In genomic region chrY:7273587-7274203, GRCh38 we compare ENCODE assay signal across 8 cellular contexts.
DNase-seq lines count a peak whose midpoint lies in the region; ATAC-seq and FAIRE-seq lines count a peak whose summit lies in the region.

No MANE protein-coding gene starts in this region.

- DNase-seq in GM19239 (ENCODE audit: insufficient read length, low spot score) (peak; percentile 56), KBM-7 (peak; percentile 93), activated T-cell treated with anti-CD3 and anti-CD28 coated beads for 48 hours (ENCODE audit: low read depth) (peak; percentile 84), iPS DF 6.9 (ENCODE audit: low read depth, low spot score) (no peak), NCI-H1417 treated with DMSO at 0.1 percent for 48 hours (lab: John Stamatoyannopoulos, UW) (no peak), NCI-H1436 (lab: John Stamatoyannopoulos, UW) (no peak)
- DNase-seq in stimulated activated effector memory CD8-positive, alpha-beta T cell treated with anti-CD3 and anti-CD28 coated beads, Interleukin-12 subunit alpha, Interleukin-12 subunit beta, amount 100 ng/mL, for 72 hours (ENCODE audit: low spot score in 2 of 2), result peak; percentile 70 to 96

- H3K27ac Mint-ChIP-seq in stimulated activated effector memory CD8-positive, alpha-beta T cell treated with anti-CD3 and anti-CD28 coated beads, Interleukin-12 subunit alpha, Interleukin-12 subunit beta, amount 100 ng/mL, for 72 hours, result peak overlapping the region; percentile 88

- peak overlapping the region; percentile 86; the same call in 1 of the 2 replicates for H3K4me3 ChIP-seq in iPS DF 6.9 (ENCODE audit: low read length)

- in situ Hi-C loops in KBM-7 (cut with MboI; ENCODE audit: low pct_unique_long_range_greater_than_20kb, low sequenced_read_pairs), result no loop called here

- H3K27ac ChIP-seq in iPS DF 6.9 (ENCODE audit: low read length), result no peak overlapping the region

- WGBS in iPS DF 6.9 (ENCODE audit: insufficient coverage, insufficient read length), result no CpG with 5 or more reads among the region's 65 CpGs

- FAIRE-seq in GM19239 (lab: Jason Lieb, UNC), result peak; percentile 61

- H3K4me3 Mint-ChIP-seq in stimulated activated effector memory CD8-positive, alpha-beta T cell treated with anti-CD3 and anti-CD28 coated beads, Interleukin-12 subunit alpha, Interleukin-12 subunit beta, amount 100 ng/mL, for 72 hours, result peak overlapping the region; percentile 88

- H3K4me1 Mint-ChIP-seq in stimulated activated effector memory CD8-positive, alpha-beta T cell treated with anti-CD3 and anti-CD28 coated beads, Interleukin-12 subunit alpha, Interleukin-12 subunit beta, amount 100 ng/mL, for 72 hours, result peaks cover 18% of the 10 kb centered on the region

- H3K9me3 ChIP-seq in iPS DF 6.9 (ENCODE audit: control insufficient read depth, insufficient read depth, low read length), result no peaks in the 10 kb centered on the region

- H3K36me3 ChIP-seq in iPS DF 6.9 (ENCODE audit: control insufficient read depth, insufficient read depth, low read length), result no peaks in the 10 kb centered on the region

- peak; percentile 91 for ATAC-seq in stimulated activated effector memory CD8-positive, alpha-beta T cell treated with anti-CD3 and anti-CD28 coated beads, Interleukin-12 subunit alpha, Interleukin-12 subunit beta, amount 100 ng/mL, for 72 hours
- ATAC-seq in GM18502 (IDR thresholded peaks at IDR 0.05; ENCODE audit: poor library complexity, unreplicated experiment), result no peak

- peaks cover 39% of the 10 kb centered on the region for H3K36me3 Mint-ChIP-seq in stimulated activated effector memory CD8-positive, alpha-beta T cell treated with anti-CD3 and anti-CD28 coated beads, Interleukin-12 subunit alpha, Interleukin-12 subunit beta, amount 100 ng/mL, for 72 hours

- no peaks in the 10 kb centered on the region for H3K4me1 ChIP-seq in iPS DF 6.9 (ENCODE audit: control insufficient read depth, insufficient read depth, low read length)

- H3K27me3 ChIP-seq in iPS DF 6.9 (ENCODE audit: control insufficient read depth, insufficient read depth, low read length), result no peaks in the 10 kb centered on the region

- H3K9me3 Mint-ChIP-seq in stimulated activated effector memory CD8-positive, alpha-beta T cell treated with anti-CD3 and anti-CD28 coated beads, Interleukin-12 subunit alpha, Interleukin-12 subunit beta, amount 100 ng/mL, for 72 hours, result no peaks in the 10 kb centered on the region

Comparison
In these comparisons a context has a peak if more than half of its experiments do, and no peak if none do; other contexts are left out.
1. DNase-seq: peak in GM19239 (single experiment), KBM-7 (single experiment), activated T-cell treated with anti-CD3 and anti-CD28 coated beads for 48 hours (single experiment) and stimulated activated effector memory CD8-positive, alpha-beta T cell treated with anti-CD3 and anti-CD28 coated beads, Interleukin-12 subunit alpha, Interleukin-12 subunit beta, amount 100 ng/mL, for 72 hours (2 of 2); none in iPS DF 6.9 (single experiment), NCI-H1417 treated with DMSO at 0.1 percent for 48 hours (single experiment) and NCI-H1436 (single experiment).